ENCODE assay signal across 26 cellular contexts in the genomic region with DNA sequence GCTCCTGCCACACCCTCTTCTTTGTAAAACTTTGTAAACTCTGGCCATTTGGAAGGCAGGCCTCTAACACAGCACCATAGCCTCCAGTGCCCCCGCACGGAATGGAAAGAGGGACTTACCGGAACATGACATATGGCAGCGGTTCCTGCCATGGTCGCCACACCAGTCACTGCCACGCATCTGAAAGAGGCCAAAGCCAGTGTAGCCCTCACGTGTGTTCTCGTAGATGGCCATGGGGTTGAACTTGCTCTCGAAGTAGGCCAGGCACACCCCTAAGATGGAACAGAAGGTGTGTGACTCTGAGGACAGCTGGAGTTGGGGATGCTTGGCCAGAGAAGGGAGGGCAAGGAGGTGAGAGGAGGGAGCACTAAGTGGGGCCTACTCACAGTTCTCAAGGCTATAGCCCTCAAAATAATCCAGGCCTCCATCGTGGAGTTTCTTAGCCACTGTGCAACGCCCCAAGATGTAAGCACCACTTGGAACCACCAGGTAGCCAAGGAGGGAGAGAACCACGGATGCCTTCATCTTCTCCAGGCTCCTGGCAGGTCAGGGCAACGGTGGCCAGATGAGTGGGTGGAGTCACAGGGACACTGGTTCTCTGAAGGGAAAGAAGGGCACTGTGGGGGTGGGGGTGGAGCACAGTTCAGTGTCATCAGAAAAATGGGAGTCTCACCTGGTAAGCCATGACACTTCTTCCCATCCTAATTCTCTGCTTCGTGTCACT. TPM values are rescaled to one million over a fixed set of nuclear protein-coding genes. Genes with fewer than 3 reads are reported as not detected.
"Had no signal": no experiment of that assay in that cellular context is flagged by ENCODE, and none has a peak within 500 bp of the region (broad histone marks: within the 10 kb centered on the region; RNA-seq: fewer than 3 reads in every experiment).

No MANE protein-coding gene starts in this region.

- H3K36me3 ChIP-seq: MG63 had no signal

- H3K4me3 ChIP-seq: MG63 had no signal

- H3K27me3 ChIP-seq: MG63 had no signal

- ATAC-seq: HepG2, Panc1, PC-3 had no signal

- DNase-seq: IMR-90, Karpas-422, KG1, MG63, NCI-H1092, NCI-H1105 treated with DMSO at 0.1 percent for 48 hours, NCI-H1417 treated with DMSO at 0.1 percent for 48 hours, NCI-H187, NCI-H2029, NCI-H2081 treated with DMSO at 0.1 percent for 48 hours, NCI-H2171, NCI-H226, NCI-H446, NCI-H510A, NCI-H524 treated with DMSO at 0.1 percent for 48 hours, NCI-H69, NCI-H774, PC-3, SHP77, SK-N-SH, SW 1271 had no signal

- H3K9ac ChIP-seq: SK-N-SH had no signal

- H3K4me2 ChIP-seq: SK-N-SH had no signal

- FAIRE-seq: HepG2 had no signal

- H3K9me3 ChIP-seq: MG63, SK-N-SH had no signal

- H3K27ac ChIP-seq: RWPE1 had no signal

RNA-seq across cellular contexts. Expression of a gene that starts 3.5 kb away (rescaled TPM):
- total RNA-seq: HepG2, HT1080, IMR-90, PC-3, SK-MEL-5 had no signal
